Comparison of ENCODE assay signal across 21 cellular contexts in the genomic region with DNA sequence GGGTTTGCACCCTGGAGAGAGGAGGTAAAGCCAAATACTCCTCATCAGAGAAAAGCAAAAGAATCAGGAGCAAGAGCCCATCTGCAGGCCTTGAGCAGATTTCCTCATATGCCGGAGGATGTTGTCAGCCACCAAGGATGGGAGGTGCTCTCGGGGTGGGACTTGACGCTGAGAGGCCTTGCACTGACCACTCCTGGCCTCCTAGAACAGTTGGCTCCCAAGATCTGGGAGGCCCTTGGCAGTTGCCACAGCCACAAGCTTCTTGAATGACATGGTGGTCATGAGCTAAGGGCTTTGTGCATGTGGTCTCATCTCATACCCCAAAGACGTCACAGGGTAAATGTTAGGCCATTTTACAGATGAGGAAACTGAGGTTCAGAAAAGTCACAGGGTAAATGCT.
"Had no signal": no experiment of that assay in that cellular context is flagged by ENCODE, and none has a peak within 500 bp of the region (broad histone marks: within the 10 kb centered on the region; RNA-seq: fewer than 3 reads in every experiment).

No MANE protein-coding gene starts in this region.

- H3K27ac ChIP-seq: heart left ventricle, ovary, testis, tibial nerve had no signal

- H3K36me3 Mint-ChIP-seq: natural killer cell; stimulated activated effector memory CD8-positive, alpha-beta T cell treated with anti-CD3 and anti-CD28 coated beads, Interleukin-12 subunit alpha, Interleukin-12 subunit beta, amount 100 ng/mL, for 72 hours had no signal

- FAIRE-seq: colon, frontal cortex had no signal

- H3K27ac Mint-ChIP-seq: natural killer cell; progenitor cell of endocrine pancreas; stimulated activated effector memory CD8-positive, alpha-beta T cell treated with anti-CD3 and anti-CD28 coated beads, Interleukin-12 subunit alpha, Interleukin-12 subunit beta, amount 100 ng/mL, for 72 hours; stimulated activated naive CD8-positive, alpha-beta T cell treated with anti-CD3 and anti-CD28 coated beads, Interleukin-15, Interleukin-2, amounts not matched to agents 100 ng/mL and 50 ng/mL, for 24 hours had no signal

- H3K9me3 ChIP-seq: heart left ventricle, mucosa of descending colon, ovary, testis, tibial nerve had no signal

- H3K4me3 ChIP-seq: heart left ventricle, mucosa of descending colon, ovary, testis, tibial nerve had no signal

- H3K9me3 Mint-ChIP-seq: natural killer cell; stimulated activated effector memory CD8-positive, alpha-beta T cell treated with anti-CD3 and anti-CD28 coated beads, Interleukin-12 subunit alpha, Interleukin-12 subunit beta, amount 100 ng/mL, for 72 hours; stimulated activated naive CD8-positive, alpha-beta T cell treated with anti-CD3 and anti-CD28 coated beads, Interleukin-15, Interleukin-2, amounts not matched to agents 100 ng/mL and 50 ng/mL, for 24 hours had no signal

- H3K4me1 Mint-ChIP-seq: natural killer cell, neural crest cell had no signal

- H3K36me3 ChIP-seq: heart left ventricle, ovary, tibial nerve had no signal

- H3K4me3 Mint-ChIP-seq: natural killer cell; neural crest cell; stimulated activated effector memory CD8-positive, alpha-beta T cell treated with anti-CD3 and anti-CD28 coated beads, Interleukin-12 subunit alpha, Interleukin-12 subunit beta, amount 100 ng/mL, for 72 hours; stimulated activated naive CD8-positive, alpha-beta T cell treated with anti-CD3 and anti-CD28 coated beads, Interleukin-15, Interleukin-2, amounts not matched to agents 100 ng/mL and 50 ng/mL, for 24 hours had no signal

- H3K4me1 ChIP-seq: heart left ventricle, testis had no signal

- H3K27me3 ChIP-seq: heart left ventricle, ovary, testis, tibial nerve had no signal

- DNase-seq: cerebellar nuclear complex; effector CD4-positive, alpha-beta T cell; heart left ventricle; hippocampal formation; kidney glomerular epithelial cell; mammary epithelial cell; mucosa of descending colon; natural killer cell; nucleus accumbens; ovary; right cardiac atrium; stimulated activated CD4-positive, alpha-beta T cell treated with anti-CD3 and anti-CD28 coated beads, Interleukin-4, amount 100 ng/mL, for 1 hour; stimulated activated CD8-positive, alpha-beta memory T cell treated with anti-CD3 and anti-CD28 coated beads, Interleukin-4, amount 100 ng/mL, for 48 hours; testis had no signal
